29 cellular contexts compared by ENCODE assay signal in genomic region chr6:133787859-133788505, GRCh38.
"Had no signal": no experiment of that assay in that cellular context is flagged by ENCODE, and none has a peak within 500 bp of the region (broad histone marks: within the 10 kb centered on the region; RNA-seq: fewer than 3 reads in every experiment).

No MANE protein-coding gene starts in this region.

- H3K9ac ChIP-seq: neural progenitor cell, parathyroid adenoma had no signal

- ATAC-seq: left cardiac atrium; left lobe of liver; natural killer cell; psoas muscle; right cardiac atrium; sciatic nerve; stimulated activated naive B cell treated with anti-CD40 and anti-IgM and Interleukin-4, amounts not matched to agents 10 μg/mL and 1 μg/mL and 100 μg/mL, for 72 hours; stimulated activated naive CD8-positive, alpha-beta T cell treated with anti-CD3 and anti-CD28 coated beads, Interleukin-15, Interleukin-2, amounts not matched to agents 100 U/mL and 50 U/mL, for 24 hours had no signal

- DNase-seq: hypothalamus; immature natural killer cell; kidney; left cardiac atrium; mesendoderm; naive B cell; natural killer cell; nephron progenitor cell; occipital lobe; psoas muscle; right cardiac atrium; stimulated activated CD4-positive, alpha-beta T cell treated with anti-CD3 and anti-CD28 coated beads, Interleukin-12 subunit alpha, Interleukin-12 subunit beta, amount 100 ng/mL, for 4 hours; stimulated activated CD4-positive, alpha-beta T cell treated with anti-CD3 and anti-CD28 coated beads, Interleukin-15, amount 100 ng/mL, for 24 hours; stimulated activated CD4-positive, alpha-beta T cell treated with anti-CD3 and anti-CD28 coated beads, Interleukin-2, amount 100 ng/mL, for 24 hours; stimulated activated CD4-positive, alpha-beta T cell treated with anti-CD3 and anti-CD28 coated beads, Interleukin-4, amount 100 ng/mL, for 1 hour; stimulated activated naive B cell treated with anti-CD40 and anti-IgM and Interleukin-4, amounts not matched to agents 10 μg/mL and 1 μg/mL and 100 μg/mL, for 72 hours; stimulated activated naive CD8-positive, alpha-beta T cell treated with anti-CD3 and anti-CD28 coated beads, Interleukin-15, Interleukin-2, amounts not matched to agents 100 U/mL and 50 U/mL, for 24 hours; stomach; testis; thyroid gland; transverse colon had no signal

- H3K4me2 ChIP-seq: neural progenitor cell had no signal

- H3K36me3 ChIP-seq: neural progenitor cell, neutrophil, stomach, thyroid gland, transverse colon, upper lobe of left lung had no signal

- H3K4me3 ChIP-seq: lung, neural progenitor cell, psoas muscle, skin epidermis, stomach, testis, thyroid gland, transverse colon, upper lobe of left lung had no signal

- H3K27me3 ChIP-seq: neural progenitor cell, neutrophil, stomach, testis, thyroid gland, transverse colon, upper lobe of left lung had no signal

- H3K4me1 ChIP-seq: neural progenitor cell, parathyroid adenoma, psoas muscle, stomach, testis, thyroid gland, transverse colon had no signal

- H2AFZ ChIP-seq: neural progenitor cell, parathyroid adenoma had no signal

- H3K27ac ChIP-seq: neural progenitor cell, neutrophil, parathyroid adenoma, psoas muscle, skin epidermis, stomach, testis, thyroid gland, transverse colon, upper lobe of left lung had no signal

- H3K9me3 ChIP-seq: neutrophil, psoas muscle, stomach, testis, thyroid gland, transverse colon, upper lobe of left lung had no signal
